8 cellular contexts compared by ENCODE assay signal in the genomic region with DNA sequence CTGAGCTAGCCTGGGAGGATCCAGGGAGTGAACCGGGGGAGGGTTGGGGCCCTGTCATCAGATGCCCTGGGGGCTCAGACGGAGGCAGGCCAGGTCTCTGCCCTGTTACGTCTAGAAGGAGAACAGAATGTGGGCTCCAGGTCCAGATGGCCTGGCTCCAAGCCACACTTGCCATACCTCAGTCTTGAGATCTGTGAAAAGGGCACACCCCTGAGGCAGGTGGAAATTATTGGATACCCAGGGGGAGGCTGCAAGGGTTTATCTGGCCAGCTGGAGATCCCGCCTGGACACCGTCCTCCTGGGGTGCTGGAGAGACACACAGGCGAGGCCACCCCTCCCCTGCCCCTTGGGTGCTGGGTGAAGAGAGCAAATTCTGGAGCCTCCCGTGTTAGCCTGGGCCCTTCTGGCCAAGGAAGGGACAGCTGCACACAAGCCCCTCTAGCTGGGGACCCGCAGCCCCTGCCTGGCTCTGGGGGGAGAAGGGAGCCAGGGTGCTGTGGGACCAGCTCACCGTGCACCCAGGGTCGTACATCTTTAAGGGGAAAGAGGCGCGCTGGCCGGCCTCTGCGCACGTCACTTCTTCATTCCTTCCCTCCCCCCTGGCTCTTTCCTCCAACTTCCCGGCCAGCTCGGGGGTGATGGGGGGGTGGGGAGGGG. TPM values are rescaled to one million over a fixed set of nuclear protein-coding genes. Genes with fewer than 3 reads are reported as not detected.
DNase-seq lines count a peak whose midpoint lies in the region; ATAC-seq and FAIRE-seq lines count a peak whose summit lies in the region.

No MANE protein-coding gene starts in this region.

- H3K4me3 ChIP-seq in GM23248 = peak overlapping the region; percentile 91
- H3K4me3 ChIP-seq in SJSA1 = peak overlapping the region; percentile 74
- H3K4me3 ChIP-seq in endocrine pancreas (ENCODE audit: control insufficient read depth, insufficient read depth, low read length) = no peak overlapping the region
- H3K4me3 ChIP-seq in muscle layer of duodenum (ENCODE audit: low read depth in 1 of 2, low read length in 2 of 2) = peak overlapping the region; percentile 55 to 56
- H3K4me3 ChIP-seq in small intestine (ENCODE audit: low read depth in 1 of 2, low read length in 2 of 2) = peak overlapping the region in 1 of 2 donors; percentile 58

- H3K9me2 ChIP-seq in GM23248 (ENCODE audit: insufficient read depth) = no peaks in the 10 kb centered on the region

- in situ Hi-C loops in GM23248 (cut with MboI) = no loop called here

- H3K27ac ChIP-seq in GM23248 (peak overlapping the region; percentile 82), SJSA1 (peak overlapping the region; percentile 91), muscle layer of duodenum (ENCODE audit: low read length) (peak overlapping the region; percentile 90), small intestine (ENCODE audit: low read depth in 1 of 2, low read length in 1 of 2) (peak overlapping the region in 1 of 2 donors; percentile 83)

- H3K36me3 ChIP-seq in GM23248 (ENCODE audit: low read depth) (no peaks in the 10 kb centered on the region), SJSA1 (peaks cover 22% of the 10 kb centered on the region), endocrine pancreas (ENCODE audit: control insufficient read depth, insufficient read depth, low read length) (no peaks in the 10 kb centered on the region), muscle layer of duodenum (ENCODE audit: control insufficient read depth in 1 of 2, insufficient read depth in 2 of 2, low read length in 2 of 2) (peaks cover 0 to 3% of the 10 kb centered on the region in 2 donors), small intestine (ENCODE audit: control insufficient read depth in 2 of 2, insufficient read depth in 2 of 2, low read length in 2 of 2) (no peaks in the 10 kb centered on the region)

- DNase-seq in A172 (ENCODE audit: low spot score) (peak; percentile 75), GM23248 (peak; percentile 86), SJSA1 (ENCODE audit: low read depth in 1 of 2, low spot score in 2 of 2) (peak in 1 of 2 experiments; percentile 58), small intestine (no peak)

- H3K27me3 ChIP-seq in GM23248 (replicated peaks; ENCODE audit: insufficient read depth) = no peaks in the 10 kb centered on the region
- no peaks in the 10 kb centered on the region for H3K27me3 ChIP-seq in SJSA1 (replicated peaks)
- H3K27me3 ChIP-seq in endocrine pancreas (ENCODE audit: control insufficient read depth, insufficient read depth, low read length) = no peaks in the 10 kb centered on the region
- no peaks in the 10 kb centered on the region for H3K27me3 ChIP-seq in muscle layer of duodenum (ENCODE audit: low read depth, low read length)
- H3K27me3 ChIP-seq in small intestine (ENCODE audit: control insufficient read depth in 2 of 2, insufficient read depth in 2 of 2, low read length in 2 of 2) = no peaks in the 10 kb centered on the region

- WGBS in GM23248 (ENCODE audit: low coverage in 1 of 2, low lambda C conversion rate in 2 of 2, missing lambda C conversion rate in 2 of 2), 2 experiments = 1 to 3% methylated on average over 14 to 17 of the region's 17 CpGs
- WGBS in small intestine, 3 donors = 14 to 26% (median 18%) methylated on average over 12 to 17 of the region's 17 CpGs

- H3K79me2 ChIP-seq in GM23248 (ENCODE audit: insufficient read depth) = peaks cover 91% of the 10 kb centered on the region

- H2AFZ ChIP-seq in GM23248 = no peak overlapping the region

- H3K9ac ChIP-seq in GM23248 (peak overlapping the region; percentile 95), endocrine pancreas (ENCODE audit: control insufficient read depth, insufficient read depth, low read length) (peak overlapping the region; percentile 1)

- H3F3A ChIP-seq in GM23248 (ENCODE audit: insufficient read depth) = peaks cover 27% of the 10 kb centered on the region

- no peak for FAIRE-seq in small intestine (lab: Jason Lieb, UNC)

- H3K4me2 ChIP-seq in GM23248 (ENCODE audit: unreplicated experiment) = peak overlapping the region; percentile 85

- H3K4me1 ChIP-seq in GM23248 (ENCODE audit: insufficient read depth) = peaks cover 19% of the 10 kb centered on the region
- peaks cover 46% of the 10 kb centered on the region for H3K4me1 ChIP-seq in SJSA1 (replicated peaks)
- H3K4me1 ChIP-seq in endocrine pancreas (ENCODE audit: control insufficient read depth, insufficient read depth, low read length) = peaks cover 3% of the 10 kb centered on the region
- peaks cover 8 to 45% of the 10 kb centered on the region in 2 donors for H3K4me1 ChIP-seq in muscle layer of duodenum (ENCODE audit: control insufficient read depth in 1 of 2, insufficient read depth in 2 of 2, low read length in 2 of 2)
- peaks cover 0 to 2% of the 10 kb centered on the region in 2 donors for H3K4me1 ChIP-seq in small intestine (ENCODE audit: control insufficient read depth in 2 of 2, insufficient read depth in 1 of 2, low read depth in 1 of 2, low read length in 1 of 2)

- H3K9me3 ChIP-seq in GM23248 (ENCODE audit: low read depth) (no peaks in the 10 kb centered on the region), SJSA1 (replicated peaks) (peaks cover 4% of the 10 kb centered on the region; the same call in 1 of the 2 replicates), endocrine pancreas (ENCODE audit: control insufficient read depth, low read length) (no peaks in the 10 kb centered on the region), muscle layer of duodenum (ENCODE audit: control insufficient read depth in 1 of 2, low read length in 2 of 2) (no peaks in the 10 kb centered on the region), small intestine (ENCODE audit: control insufficient read depth, low read depth) (no peaks in the 10 kb centered on the region)

- ATAC-seq in GM18909 (IDR thresholded peaks at IDR 0.05; ENCODE audit: poor library complexity, unreplicated experiment) (no peak), GM18868 (IDR thresholded peaks at IDR 0.05; ENCODE audit: unreplicated experiment) (no peak)

- no peaks in the 10 kb centered on the region for H4K20me1 ChIP-seq in GM23248 (ENCODE audit: insufficient read depth)

RNA-seq across cellular contexts. Expression of a gene that starts 0.8 kb away (rescaled TPM):
- total RNA-seq in A172 (2014; rRNA removed; shearing (Covaris generic)) = 26.2 and 32.5 TPM in 2 replicates
- total RNA-seq in GM23248 (2014; rRNA removed; shearing (Covaris generic)) = 50.4 and 51.9 TPM in 2 replicates
- polyA plus RNA-seq in GM23248 (2016; fragmentation: Nextera tagmentation; extraction: Ambion mirVana) = 106 and 108 TPM in 2 replicates
- 19.9 and 27.6 TPM in 2 replicates for total RNA-seq in SJSA1 (2014; rRNA removed; shearing (Covaris generic))
- 10 to 100 TPM in 1 of 3 donors, 1 to 10 TPM in 2; 4.5 to 37.9 (median 6.2) TPM for polyA plus RNA-seq in small intestine
